Comparison of ENCODE assay signal across 1 cellular context in the genomic region with DNA sequence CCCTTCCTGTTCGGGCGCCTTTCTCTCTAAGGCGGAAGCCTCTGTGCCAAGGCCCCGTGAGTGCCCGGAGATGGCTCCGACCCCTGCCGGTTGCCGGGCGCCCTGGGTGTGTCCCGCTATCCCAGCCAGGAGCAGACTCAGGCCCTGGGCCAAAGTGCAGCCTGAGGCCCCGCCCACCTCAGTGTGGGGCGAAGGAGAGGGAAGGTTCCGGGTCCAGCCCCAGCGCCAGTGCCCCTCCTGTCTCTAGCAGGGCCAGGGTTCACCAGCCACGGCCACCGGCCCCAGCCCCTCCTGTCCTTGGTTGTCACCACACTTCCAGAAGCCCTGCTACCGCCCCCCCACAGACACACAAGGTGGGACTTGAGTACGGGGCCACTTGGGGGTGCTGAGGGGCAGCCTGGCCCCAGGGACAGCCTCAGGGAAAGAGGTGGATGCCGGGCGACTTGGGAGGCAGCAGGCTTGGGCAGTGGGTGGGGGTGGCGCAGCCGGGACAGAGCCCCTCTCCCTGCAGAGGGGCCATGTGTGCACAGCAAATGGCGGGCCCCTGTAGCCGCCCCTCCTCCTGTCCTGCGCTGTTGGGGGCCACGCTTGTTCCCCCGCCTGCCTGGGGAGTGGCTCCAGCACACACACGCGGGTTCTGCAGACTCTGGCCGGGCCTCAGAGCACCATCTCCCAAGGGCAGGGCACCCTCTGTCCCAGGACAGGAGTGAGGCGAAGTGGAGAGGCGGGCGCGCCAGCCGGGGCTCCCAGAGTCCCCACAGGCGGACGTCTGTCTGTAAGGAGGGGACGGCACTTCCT.
TF ChIP-seq lines count a peak whose summit lies in the region.

No MANE protein-coding gene starts in this region.

TF ChIP-seq in K562, 482 proteins besides CTCF, POLR2A, EP300 and RAD21 (continued from another document):
- TF ChIP-seq BCLAF1 (IDR thresholded peaks at IDR 0.05; ENCODE audit: borderline replicate concordance in 1 of 2, control insufficient read depth in 1 of 2, low read depth in 2 of 2, low read length in 1 of 2) (no peak), KLF16 (IDR thresholded peaks at IDR 0.05) (no peak), RAD51 (IDR thresholded peaks at IDR 0.05; ENCODE audit: borderline replicate concordance, low read depth) (no peak), SAP30 (IDR thresholded peaks at IDR 0.05; ENCODE audit: borderline replicate concordance, insufficient read depth, low read depth, low read length, poor library complexity, severe bottlenecking) (no peak), MTA2 (IDR thresholded peaks at IDR 0.05; ENCODE audit: low read depth) (no peak), THRB (CRISPR knock-in tag; conservative IDR thresholded peaks at IDR 0.05) (no peak), TFE3 (CRISPR knock-in tag; IDR thresholded peaks at IDR 0.05) (no peak), GMEB1 (CRISPR knock-in tag; IDR thresholded peaks at IDR 0.05) (no peak), ZNF12 (CRISPR knock-in tag; IDR thresholded peaks at IDR 0.05) (no peak), ETV5 (CRISPR knock-in tag; IDR thresholded peaks at IDR 0.05; ENCODE audit: low read depth) (no peak), HCFC1 (IDR thresholded peaks at IDR 0.05; ENCODE audit: low read depth, low read length) (no peak), NCOR1 (IDR thresholded peaks at IDR 0.05) (no peak), BRD9 (IDR thresholded peaks at IDR 0.05; ENCODE audit: low read depth, partially characterized antibody) (no peak), ELF1 (tag; IDR thresholded peaks at IDR 0.05) (no peak)
- TF ChIP-seq, protein P1, sequence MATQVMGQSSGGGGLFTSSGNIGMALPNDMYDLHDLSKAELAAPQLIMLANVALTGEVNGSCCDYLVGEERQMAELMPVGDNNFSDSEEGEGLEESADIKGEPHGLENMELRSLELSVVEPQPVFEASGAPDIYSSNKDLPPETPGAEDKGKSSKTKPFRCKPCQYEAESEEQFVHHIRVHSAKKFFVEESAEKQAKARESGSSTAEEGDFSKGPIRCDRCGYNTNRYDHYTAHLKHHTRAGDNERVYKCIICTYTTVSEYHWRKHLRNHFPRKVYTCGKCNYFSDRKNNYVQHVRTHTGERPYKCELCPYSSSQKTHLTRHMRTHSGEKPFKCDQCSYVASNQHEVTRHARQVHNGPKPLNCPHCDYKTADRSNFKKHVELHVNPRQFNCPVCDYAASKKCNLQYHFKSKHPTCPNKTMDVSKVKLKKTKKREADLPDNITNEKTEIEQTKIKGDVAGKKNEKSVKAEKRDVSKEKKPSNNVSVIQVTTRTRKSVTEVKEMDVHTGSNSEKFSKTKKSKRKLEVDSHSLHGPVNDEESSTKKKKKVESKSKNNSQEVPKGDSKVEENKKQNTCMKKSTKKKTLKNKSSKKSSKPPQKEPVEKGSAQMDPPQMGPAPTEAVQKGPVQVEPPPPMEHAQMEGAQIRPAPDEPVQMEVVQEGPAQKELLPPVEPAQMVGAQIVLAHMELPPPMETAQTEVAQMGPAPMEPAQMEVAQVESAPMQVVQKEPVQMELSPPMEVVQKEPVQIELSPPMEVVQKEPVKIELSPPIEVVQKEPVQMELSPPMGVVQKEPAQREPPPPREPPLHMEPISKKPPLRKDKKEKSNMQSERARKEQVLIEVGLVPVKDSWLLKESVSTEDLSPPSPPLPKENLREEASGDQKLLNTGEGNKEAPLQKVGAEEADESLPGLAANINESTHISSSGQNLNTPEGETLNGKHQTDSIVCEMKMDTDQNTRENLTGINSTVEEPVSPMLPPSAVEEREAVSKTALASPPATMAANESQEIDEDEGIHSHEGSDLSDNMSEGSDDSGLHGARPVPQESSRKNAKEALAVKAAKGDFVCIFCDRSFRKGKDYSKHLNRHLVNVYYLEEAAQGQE (CRISPR knock-in tag; IDR thresholded peaks at IDR 0.05; ENCODE audit: low read depth), result no peak
